Comparison of ENCODE assay signal across 10 cellular contexts in the genomic region with DNA sequence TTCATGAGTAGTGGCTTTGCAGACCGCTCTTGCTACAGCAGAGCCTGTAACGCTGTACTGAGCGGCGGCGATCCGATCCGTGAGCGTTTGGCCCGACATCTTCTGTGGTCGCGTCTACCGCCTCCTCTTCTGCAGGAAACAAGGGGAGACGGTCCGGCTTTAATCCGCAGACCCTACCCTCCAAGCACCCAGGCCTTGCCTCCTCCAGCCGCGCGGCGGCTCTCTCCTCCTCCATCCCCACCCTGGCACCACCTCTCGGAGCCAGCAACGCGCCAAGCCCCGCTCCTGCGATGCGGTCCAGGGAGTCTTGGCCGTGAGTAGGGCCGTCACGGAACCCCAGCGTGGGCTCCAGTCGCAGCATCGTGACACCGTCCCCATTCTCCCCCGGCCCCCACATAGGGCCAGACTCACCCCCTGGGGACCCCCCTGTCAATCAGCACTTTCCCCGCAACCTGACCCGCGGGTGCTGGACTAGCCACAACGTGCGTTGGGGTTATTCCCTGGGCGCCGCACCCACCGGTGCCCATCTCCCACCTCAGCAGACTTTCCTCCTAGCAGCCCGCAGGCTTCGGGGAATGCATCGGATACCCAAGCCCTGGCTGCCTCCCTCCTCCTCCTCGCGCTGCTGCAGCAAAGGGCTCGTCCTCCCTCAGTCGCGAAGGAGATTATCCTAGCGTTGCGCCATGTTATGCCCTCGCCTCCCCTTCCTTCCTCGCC. TPM values are rescaled to one million over a fixed set of nuclear protein-coding genes. Genes with fewer than 3 reads are reported as not detected.
DNase-seq lines count a peak whose midpoint lies in the region; FAIRE-seq and TF ChIP-seq lines count a peak whose summit lies in the region.
"Had no signal": no experiment of that assay in that cellular context is flagged by ENCODE, and none has a peak within 500 bp of the region (broad histone marks: within the 10 kb centered on the region; RNA-seq: fewer than 3 reads in every experiment).

No MANE protein-coding gene starts in this region.

- peak overlapping the region; percentile 38 for H3K4me3 ChIP-seq in bronchial epithelial cell (ENCODE audit: low read depth, low read length)

- H3K27ac Mint-ChIP-seq in type B pancreatic cell = no peak overlapping the region

- peak; percentile 9 to 17 for DNase-seq in SHP77 (lab: John Stamatoyannopoulos, UW)
- DNase-seq in SHP77 treated with DMSO at 0.1 percent for 48 hours (lab: John Stamatoyannopoulos, UW) = no peak
- DNase-seq in bronchial epithelial cell (ENCODE audit: low read depth) = no peak
- peak; percentile 49 for DNase-seq in left kidney (ENCODE audit: low read depth, low spot score)
- DNase-seq in type B pancreatic cell (ENCODE audit: extremely low spot score, unreplicated experiment) = peak; percentile 67
- no peak for DNase-seq in NCI-H187 treated with DMSO at 0.1 percent for 48 hours (lab: John Stamatoyannopoulos, UW)
- DNase-seq in activated naive CD4-positive, alpha-beta T cell (lab: John Stamatoyannopoulos, UW) = no peak
- DNase-seq in activated gamma-delta T cell treated with Interleukin-2 at 50 U/mL for 16 hours = no peak

- FAIRE-seq in bronchial epithelial cell (lab: Jason Lieb, UNC) = no peak

- TF ChIP-seq CTCF in bronchial epithelial cell (IDR thresholded peaks at IDR 0.05; ENCODE audit: insufficient read depth, low read length, severe bottlenecking) (no peak), type B pancreatic cell (conservative IDR thresholded peaks at IDR 0.05) (no peak)

- no peaks in the 10 kb centered on the region for H3K9me3 Mint-ChIP-seq in type B pancreatic cell

- H3K36me3 Mint-ChIP-seq in type B pancreatic cell = no peaks in the 10 kb centered on the region

- peaks cover 71% of the 10 kb centered on the region for H3K27me3 Mint-ChIP-seq in type B pancreatic cell

- H3K27me3 ChIP-seq in bronchial epithelial cell (ENCODE audit: control insufficient read depth, insufficient read depth, low read length) = peaks cover 24% of the 10 kb centered on the region

- peak overlapping the region; percentile 88 for H3K4me3 Mint-ChIP-seq in type B pancreatic cell

- no peaks in the 10 kb centered on the region for H3K4me1 Mint-ChIP-seq in type B pancreatic cell (ENCODE audit: unreplicated experiment)

- no peaks in the 10 kb centered on the region for H3K36me3 ChIP-seq in bronchial epithelial cell (ENCODE audit: control insufficient read depth, insufficient read depth, low read length)
- H3K36me3 ChIP-seq: neutrophil had no signal

RNA-seq across cellular contexts. Expression of a gene that starts 0.9 kb away (rescaled TPM):
- total RNA-seq in bronchial epithelial cell (under 0.01 TPM in 1 of 2 replicates, not detected in the other), type B pancreatic cell (ENCODE audit: low replicate concordance) (3.0 and 3.4 TPM in 2 replicates)
- total RNA-seq: T-helper 2 cell treated with Interferon-gamma antibody and Interleukin-4, amounts not matched to agents 100 ng/mL and 5 ng/mL, for 36 hours had no signal

Comparison
In these comparisons a context has a peak if more than half of its experiments do, and no peak if none do; other contexts are left out.
1. DNase-seq: peak in SHP77 (2 of 2), left kidney (single experiment) and type B pancreatic cell (single experiment); none in SHP77 treated with DMSO at 0.1 percent for 48 hours (single experiment), bronchial epithelial cell (single experiment), NCI-H187 treated with DMSO at 0.1 percent for 48 hours (single experiment), activated naive CD4-positive, alpha-beta T cell (0 of 4) and activated gamma-delta T cell treated with Interleukin-2 at 50 U/mL for 16 hours (single experiment).